23 cellular contexts compared by ENCODE assay signal in genomic region chr7:107768263-107768662, GRCh38. TPM values are rescaled to one million over a fixed set of nuclear protein-coding genes. Genes with fewer than 3 reads are reported as not detected.
DNase-seq lines count a peak whose midpoint lies in the region; ATAC-seq, FAIRE-seq and TF ChIP-seq lines count a peak whose summit lies in the region.
"Had no signal": no experiment of that assay in that cellular context is flagged by ENCODE, and none has a peak within 500 bp of the region (broad histone marks: within the 10 kb centered on the region; RNA-seq: fewer than 3 reads in every experiment).

No MANE protein-coding gene starts in this region.

- no peak overlapping the region for H3K4me3 ChIP-seq in fibroblast of mammary gland (ENCODE audit: control insufficient read depth, low read depth, low read length)
- H3K4me3 ChIP-seq: BLaER1, PC-9 had no signal

- FAIRE-seq in GM19239 (lab: Jason Lieb, UNC): no peak

- H3K27ac Mint-ChIP-seq in HFFc6: no peak overlapping the region
- H3K27ac Mint-ChIP-seq in activated naive CD8-positive, alpha-beta T cell treated with anti-CD3 and anti-CD28 coated beads for 36 hours: peak overlapping the region; percentile 13

- TF ChIP-seq CTCF in HFFc6 (IDR thresholded peaks at IDR 0.05) (no peak), fibroblast of mammary gland (conservative IDR thresholded peaks at IDR 0.05; ENCODE audit: control insufficient read depth, insufficient read depth, low read depth, low read length) (no peak)

- ATAC-seq in HG02571 (IDR thresholded peaks at IDR 0.05; ENCODE audit: unreplicated experiment): no peak
- ATAC-seq: HCT116 had no signal

- H3K4me3 Mint-ChIP-seq in HFFc6: no peak overlapping the region
- no peak overlapping the region for H3K4me3 Mint-ChIP-seq in activated naive CD8-positive, alpha-beta T cell treated with anti-CD3 and anti-CD28 coated beads for 36 hours

- no peaks in the 10 kb centered on the region for H3K9me3 Mint-ChIP-seq in HFFc6
- no peaks in the 10 kb centered on the region for H3K9me3 Mint-ChIP-seq in activated naive CD8-positive, alpha-beta T cell treated with anti-CD3 and anti-CD28 coated beads for 36 hours
- H3K9me3 Mint-ChIP-seq: CD8-positive, alpha-beta memory T cell had no signal

- no peaks in the 10 kb centered on the region for H3K36me3 Mint-ChIP-seq in HFFc6 (ENCODE audit: low read depth)
- H3K36me3 Mint-ChIP-seq in activated naive CD8-positive, alpha-beta T cell treated with anti-CD3 and anti-CD28 coated beads for 36 hours: peaks cover 15% of the 10 kb centered on the region

- peaks cover 9% of the 10 kb centered on the region for H3K4me1 Mint-ChIP-seq in HFFc6 (ENCODE audit: low read depth)
- H3K4me1 Mint-ChIP-seq in activated naive CD8-positive, alpha-beta T cell treated with anti-CD3 and anti-CD28 coated beads for 36 hours: peaks cover 26% of the 10 kb centered on the region

- peaks cover 8% of the 10 kb centered on the region for H3K27me3 Mint-ChIP-seq in HFFc6 (ENCODE audit: insufficient read depth)
- H3K27me3 Mint-ChIP-seq in activated naive CD8-positive, alpha-beta T cell treated with anti-CD3 and anti-CD28 coated beads for 36 hours: no peaks in the 10 kb centered on the region

- DNase-seq in NCI-H2171 treated with DMSO at 0.1 percent for 48 hours (lab: John Stamatoyannopoulos, UW) (peak; percentile 16), NCI-H2171 (lab: John Stamatoyannopoulos, UW) (no peak), HFFc6 (peak; percentile 32), fibroblast of mammary gland (ENCODE audit: low read depth) (peak; percentile 22), GM19239 (ENCODE audit: insufficient read length, low spot score) (no peak), SHP77 (lab: John Stamatoyannopoulos, UW) (no peak)
- DNase-seq in activated naive CD8-positive, alpha-beta T cell treated with anti-CD3 and anti-CD28 coated beads for 36 hours: no peak
- DNase-seq: 8988T; CD8-positive, alpha-beta memory T cell; EL; IMR-90; MV-4-11; NCI-H1436 treated with DMSO at 0.1 percent for 48 hours; NCI-H2081; NCI-H2227 treated with DMSO at 0.1 percent for 48 hours; NCI-H526 treated with DMSO at 0.1 percent for 48 hours; Right ventricle myocardium superior had no signal

RNA-seq across cellular contexts. Expression of gene CBLL1, which starts 24.3 kb away (rescaled TPM):
- 10 to 100 TPM; 20.8 to 25.7 (median 23.5) TPM for total RNA-seq in HFFc6 (2021; fragmentation: NEBNext Ultra II Directional; extraction: Animal tissue kit (Norgen Biotek cat#: 25700))
- 10 to 100 TPM; 43.3 to 44.2 TPM for total RNA-seq in activated naive CD8-positive, alpha-beta T cell treated with anti-CD3 and anti-CD28 coated beads for 36 hours

RNA-seq across cellular contexts. Expression of gene SLC26A3, which starts 34.8 kb away (rescaled TPM):
- total RNA-seq in HFFc6 (2021; fragmentation: NEBNext Ultra II Directional; extraction: Animal tissue kit (Norgen Biotek cat#: 25700)): not detected
- not detected for total RNA-seq in activated naive CD8-positive, alpha-beta T cell treated with anti-CD3 and anti-CD28 coated beads for 36 hours
- total RNA-seq: CD8-positive, alpha-beta memory T cell; HT-29; IMR-90; LHCN-M2; PC-9; Right ventricle myocardium superior had no signal

Comparison
In these comparisons a context has a peak if more than half of its experiments do, and no peak if none do; other contexts are left out.
1. DNase-seq: peak in NCI-H2171 treated with DMSO at 0.1 percent for 48 hours (single experiment), HFFc6 (single experiment) and fibroblast of mammary gland (single experiment); none in NCI-H2171 (single experiment), activated naive CD8-positive, alpha-beta T cell treated with anti-CD3 and anti-CD28 coated beads for 36 hours (single experiment), GM19239 (single experiment) and SHP77 (0 of 2).